Comparison of ENCODE assay signal across 8 cellular contexts in the genomic region with DNA sequence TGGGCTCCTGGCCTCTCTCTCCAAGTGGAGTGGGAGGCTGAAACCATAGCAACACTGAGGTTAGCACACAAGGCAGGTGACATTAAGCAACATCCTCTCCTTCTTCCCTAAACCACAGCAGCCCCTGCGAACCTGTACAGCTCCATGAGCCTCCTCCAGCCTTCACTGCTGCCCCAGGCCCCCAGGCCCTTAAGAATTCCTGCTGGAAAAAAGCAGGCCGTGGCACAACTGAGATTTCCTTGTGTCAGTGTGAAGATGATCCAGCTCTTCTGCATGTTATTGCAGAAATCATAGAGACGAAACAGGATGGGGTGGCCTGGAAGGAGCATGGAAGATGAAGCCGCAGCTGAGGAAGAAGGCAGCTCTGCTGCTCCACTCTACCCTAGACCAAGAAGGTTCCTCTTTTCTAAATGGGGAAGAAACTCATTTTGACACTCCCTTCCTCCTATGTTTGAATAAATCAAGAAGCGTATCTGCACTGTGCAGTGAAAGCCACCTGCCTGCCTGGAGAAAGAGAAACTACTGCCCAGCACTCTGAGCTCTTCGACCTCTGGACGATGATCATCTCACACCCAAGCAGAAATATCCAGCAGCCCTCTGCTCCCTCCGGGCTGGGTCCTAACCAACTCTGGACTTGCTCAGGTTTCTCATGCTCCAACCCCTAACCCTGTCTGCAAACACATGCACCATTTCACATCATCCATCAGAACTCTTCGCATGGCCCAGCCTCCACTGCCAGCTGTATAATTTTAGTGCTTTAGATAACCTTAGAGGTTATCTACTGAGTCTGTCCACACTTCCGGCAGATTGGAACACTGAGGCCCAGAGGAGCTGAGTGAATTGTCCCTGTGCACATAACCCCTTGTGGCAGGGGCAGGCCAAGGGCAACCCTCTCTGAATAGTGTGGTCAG.
A peak's percentile ranks its signal among the peaks of the same experiment; 100 is the strongest.
DNase-seq lines count a peak whose midpoint lies in the region; ATAC-seq lines count a peak whose summit lies in the region.

No MANE protein-coding gene starts in this region.

- H3K4me2 ChIP-seq in BLaER1, result peak overlapping the region; percentile 85

- ATAC-seq in GM19372 (IDR thresholded peaks at IDR 0.05; ENCODE audit: low read depth, unreplicated experiment) (peak; percentile 85), HG03342 (IDR thresholded peaks at IDR 0.05; ENCODE audit: unreplicated experiment) (peak; percentile 91)
- ATAC-seq in central memory CD8-positive, alpha-beta T cell (replicated peaks; ENCODE audit: extremely low read depth, poor library complexity, severe bottlenecking), result peak; percentile 46

- no peaks in the 10 kb centered on the region for H3K4me1 Mint-ChIP-seq in central memory CD8-positive, alpha-beta T cell

- 0 out of 2 replicates have a peak, but pooled peaks cover 5% of the 10 kb centered on the region for H3K36me3 ChIP-seq in BLaER1

- no peak overlapping the region for H3K4me3 Mint-ChIP-seq in central memory CD8-positive, alpha-beta T cell

- no peak for DNase-seq in central memory CD8-positive, alpha-beta T cell (ENCODE audit: low spot score in 2 of 2)
- DNase-seq in hippocampal formation (lab: John Stamatoyannopoulos, UW), result no peak
- DNase-seq in anterior cingulate cortex (lab: John Stamatoyannopoulos, UW), result no peak
- no peak for DNase-seq in stimulated activated CD8-positive, alpha-beta memory T cell treated with anti-CD3 and anti-CD28 coated beads, Interleukin-4, amount 100 ng/mL, for 48 hours
- DNase-seq in NCI-H2227 (lab: John Stamatoyannopoulos, UW; ENCODE audit: unreplicated experiment), result no peak

- peaks cover 21% of the 10 kb centered on the region for H3K9me3 ChIP-seq in BLaER1

- H3K4me1 ChIP-seq in BLaER1, result peaks cover 70% of the 10 kb centered on the region

- no peaks in the 10 kb centered on the region for H3K9me3 Mint-ChIP-seq in central memory CD8-positive, alpha-beta T cell

- no peak overlapping the region for H3K27ac Mint-ChIP-seq in central memory CD8-positive, alpha-beta T cell (ENCODE audit: low read depth)

- H3K4me3 ChIP-seq in BLaER1, result peak overlapping the region; percentile 47

- H3K27me3 ChIP-seq in BLaER1, result no peaks in the 10 kb centered on the region

- H3K36me3 Mint-ChIP-seq in central memory CD8-positive, alpha-beta T cell (ENCODE audit: insufficient read depth), result peaks cover 4% of the 10 kb centered on the region

- no peaks in the 10 kb centered on the region for H4K20me1 ChIP-seq in BLaER1

- peaks cover 35% of the 10 kb centered on the region for H3K27me3 Mint-ChIP-seq in central memory CD8-positive, alpha-beta T cell

- peak overlapping the region; percentile 48 for H3K9ac ChIP-seq in BLaER1

- H3K27ac ChIP-seq in BLaER1, result peak overlapping the region; percentile 76
